Comparison of ENCODE assay signal across 11 cellular contexts in genomic region chr1:40855513-40855912, GRCh38. TPM values are rescaled to one million over a fixed set of nuclear protein-coding genes. Genes with fewer than 3 reads are reported as not detected.
A peak's percentile ranks its signal among the peaks of the same experiment; 100 is the strongest.
DNase-seq lines count a peak whose midpoint lies in the region; ATAC-seq and TF ChIP-seq lines count a peak whose summit lies in the region.
"Had no signal": no experiment of that assay in that cellular context is flagged by ENCODE, and none has a peak within 500 bp of the region (broad histone marks: within the 10 kb centered on the region; RNA-seq: fewer than 3 reads in every experiment).

No MANE protein-coding gene starts in this region.

- no peaks in the 10 kb centered on the region for H3K36me3 ChIP-seq in CD8-positive, alpha-beta T cell (ENCODE audit: insufficient read depth, low read length)
- H3K36me3 ChIP-seq: prostate gland had no signal

- H3K4me1 Mint-ChIP-seq in CD8-positive, alpha-beta T cell (ENCODE audit: low read depth) = peaks cover 3% of the 10 kb centered on the region
- H3K4me1 Mint-ChIP-seq: activated naive CD4-positive, alpha-beta T cell treated with anti-CD3 and anti-CD28 coated beads, Interleukin-2, amount 50 U/mL, for 24 hours had no signal

- ATAC-seq in CD8-positive, alpha-beta T cell = no peak
- no peak for ATAC-seq in GM19351 (IDR thresholded peaks at IDR 0.05; ENCODE audit: unreplicated experiment)

- POLR2A ChIA-PET in CD8-positive, alpha-beta T cell (lab: Charles Lee) = no interaction called here

- no peaks in the 10 kb centered on the region for H3K36me3 Mint-ChIP-seq in CD8-positive, alpha-beta T cell
- H3K36me3 Mint-ChIP-seq: activated naive CD4-positive, alpha-beta T cell treated with anti-CD3 and anti-CD28 coated beads, Interleukin-2, amount 50 U/mL, for 24 hours had no signal

- no peaks in the 10 kb centered on the region for H3K9me3 Mint-ChIP-seq in CD8-positive, alpha-beta T cell
- H3K9me3 Mint-ChIP-seq: activated naive CD4-positive, alpha-beta T cell treated with anti-CD3 and anti-CD28 coated beads, Interleukin-2, amount 50 U/mL, for 24 hours had no signal

- H3K4me3 ChIP-seq in CD8-positive, alpha-beta T cell (ENCODE audit: low read depth, low read length) = no peak overlapping the region
- H3K4me3 ChIP-seq: prostate gland had no signal

- H3K27me3 ChIP-seq in CD8-positive, alpha-beta T cell (ENCODE audit: insufficient read depth, low read length) = no peaks in the 10 kb centered on the region

- H3K27me3 Mint-ChIP-seq in CD8-positive, alpha-beta T cell (ENCODE audit: low read depth) = no peaks in the 10 kb centered on the region
- H3K27me3 Mint-ChIP-seq: activated naive CD4-positive, alpha-beta T cell treated with anti-CD3 and anti-CD28 coated beads, Interleukin-2, amount 50 U/mL, for 24 hours had no signal

- CTCF ChIA-PET in CD8-positive, alpha-beta T cell (lab: Charles Lee) = interaction anchor here (4.3 kb wide), 1 partner anchor 81 kb away, joined by 51 read pairs; no protein-coding TSS in a partner anchor

- DNase-seq in NCI-H1694 (lab: John Stamatoyannopoulos, UW) (peak; percentile 2), NCI-H1694 treated with DMSO at 0.1 percent for 48 hours (lab: John Stamatoyannopoulos, UW) (no peak), UCSD-AML1 (lab: John Stamatoyannopoulos, UW; ENCODE audit: unreplicated experiment) (peak; percentile 26), left kidney (ENCODE audit: low read depth, low spot score) (peak; percentile 33), NCI-H1436 treated with DMSO at 0.1 percent for 48 hours (lab: John Stamatoyannopoulos, UW) (no peak)
- no peak for DNase-seq in CD8-positive, alpha-beta T cell
- DNase-seq: kidney had no signal

- no peak overlapping the region for H3K27ac ChIP-seq in CD8-positive, alpha-beta T cell (ENCODE audit: low read depth, low read length)
- H3K27ac ChIP-seq: prostate gland had no signal

- H3K4me1 ChIP-seq in CD8-positive, alpha-beta T cell (ENCODE audit: insufficient read depth, low read length) = peaks cover 3% of the 10 kb centered on the region
- H3K4me1 ChIP-seq: prostate gland had no signal

- no peak overlapping the region for H3K4me3 Mint-ChIP-seq in CD8-positive, alpha-beta T cell
- H3K4me3 Mint-ChIP-seq: activated naive CD4-positive, alpha-beta T cell treated with anti-CD3 and anti-CD28 coated beads, Interleukin-2, amount 50 U/mL, for 24 hours had no signal

- no peaks in the 10 kb centered on the region for H3K9me3 ChIP-seq in CD8-positive, alpha-beta T cell (ENCODE audit: low read length)
- H3K9me3 ChIP-seq: prostate gland had no signal

- intact Hi-C loops in CD8-positive, alpha-beta T cell (cut with DNase I, micrococcal nuclease) = loop anchor here in 1 of 2 experiments (5.0 kb wide), 1 partner anchor 323 kb away; the partner anchor contains the start of gene ZNF684

- no peak overlapping the region for H3K27ac Mint-ChIP-seq in CD8-positive, alpha-beta T cell
- H3K27ac Mint-ChIP-seq: activated naive CD4-positive, alpha-beta T cell treated with anti-CD3 and anti-CD28 coated beads, Interleukin-2, amount 50 U/mL, for 24 hours had no signal

- peak; percentile 42; the same call in 1 of the 2 replicates for TF ChIP-seq CTCF in GM12874 (IDR thresholded peaks at IDR 0.05; ENCODE audit: insufficient read depth, low read depth, low read length)
- TF ChIP-seq CTCF in CD8-positive, alpha-beta T cell (IDR thresholded peaks at IDR 0.05) = no peak

RNA-seq across cellular contexts. Expression of gene CITED4, which starts 6.7 kb away (rescaled TPM):
- 10 to 100 TPM; 31.4 to 34.2 TPM for total RNA-seq in CD8-positive, alpha-beta T cell

Comparison
In these comparisons a context has a peak if more than half of its experiments do, and no peak if none do; other contexts are left out.
1. DNase-seq: peak in NCI-H1694 (single experiment), UCSD-AML1 (single experiment) and left kidney (single experiment); none in NCI-H1694 treated with DMSO at 0.1 percent for 48 hours (single experiment), CD8-positive, alpha-beta T cell (0 of 7) and NCI-H1436 treated with DMSO at 0.1 percent for 48 hours (single experiment).